In genomic region chr17:75271233-75271954, GRCh38 we compare ENCODE assay signal across 8 cellular contexts. TPM values are rescaled to one million over a fixed set of nuclear protein-coding genes. Genes with fewer than 3 reads are reported as not detected.
DNase-seq lines count a peak whose midpoint lies in the region; ATAC-seq and TF ChIP-seq lines count a peak whose summit lies in the region.

No MANE protein-coding gene starts in this region.

- peak; percentile 69 for ATAC-seq in HG02970 (IDR thresholded peaks at IDR 0.05; ENCODE audit: low FRiP score, unreplicated experiment)
- ATAC-seq in activated CD4-positive, alpha-beta T cell treated with anti-CD3 and anti-CD28 coated beads for 36 hours = peak; percentile 79
- peak; percentile 75 to 91 (median 84) for ATAC-seq in right lobe of liver

- peaks cover 0 to 15% (median 6%) of the 10 kb centered on the region in 4 donors for H3K4me1 ChIP-seq in right lobe of liver

- no peaks in the 10 kb centered on the region for H3K27me3 ChIP-seq in right lobe of liver

- CTCF ChIA-PET in activated CD4-positive, alpha-beta T cell treated with anti-CD3 and anti-CD28 coated beads for 36 hours (lab: Charles Lee) = interaction anchor here (0.5 to 6.4 kb wide), 28 partner anchors 10 to 391 kb away, joined by 3 to 78 read pairs (median 4); partner anchors contain the start of genes CDR2L, GGA3, MRPS7 and SLC25A19

- peaks cover 0 to 4% (median 2%) of the 10 kb centered on the region in 4 donors for H3K36me3 ChIP-seq in right lobe of liver

- TF ChIP-seq CTCF in coronary artery (IDR thresholded peaks at IDR 0.05) (peak; percentile 75), right lobe of liver (IDR thresholded peaks at IDR 0.05) (peak; percentile 56 to 97 (median 86))

- POLR2A ChIA-PET in activated CD4-positive, alpha-beta T cell treated with anti-CD3 and anti-CD28 coated beads for 36 hours (lab: Charles Lee) = interaction anchor here (0.6 to 3.6 kb wide), 9 partner anchors 10 to 134 kb away, joined by 3 to 57 read pairs (median 8); partner anchors contain the start of genes GGA3, GRB2, JPT1 and MRPS7

- peak; percentile 6 for TF ChIP-seq POLR2A in right lobe of liver (IDR thresholded peaks at IDR 0.05)

- intact Hi-C loops in activated CD4-positive, alpha-beta T cell treated with anti-CD3 and anti-CD28 coated beads for 36 hours (cut with DNase I, micrococcal nuclease) = loop anchor here (1.0 to 5.0 kb wide), 12 partner anchors 10 to 398 kb away; partner anchors contain the start of genes GRB2 (in 2 of the 2), SLC25A19 (in 2 of the 2), GGA3 (in 1 of the 2) and MRPS7 (in 1 of the 2)
- intact Hi-C loops in right lobe of liver (cut with DNase I) = loop anchor here in 1 of 2 donors (10.0 kb wide), 1 partner anchor 143 kb away; no protein-coding TSS in a partner anchor

- H3K27ac Mint-ChIP-seq in activated CD4-positive, alpha-beta T cell treated with anti-CD3 and anti-CD28 coated beads for 36 hours = peak overlapping the region; percentile 81

- H3K27me3 Mint-ChIP-seq in activated CD4-positive, alpha-beta T cell treated with anti-CD3 and anti-CD28 coated beads for 36 hours = no peaks in the 10 kb centered on the region

- peaks cover 21% of the 10 kb centered on the region for H3K4me1 Mint-ChIP-seq in activated CD4-positive, alpha-beta T cell treated with anti-CD3 and anti-CD28 coated beads for 36 hours

- DNase-seq in SIG-M5 treated with dmso at 0.1 percent for 504 hours (lab: John Stamatoyannopoulos, UW; ENCODE audit: unreplicated experiment) (peak; percentile 73), SIG-M5 (lab: John Stamatoyannopoulos, UW) (no peak), NCI-H2196 (lab: John Stamatoyannopoulos, UW; ENCODE audit: unreplicated experiment) (peak; percentile 90), coronary artery (ENCODE audit: low spot score) (peak; percentile 82), right lobe of liver (peak; percentile 83 to 86 (median 86))
- peak; percentile 93 for DNase-seq in activated CD4-positive, alpha-beta T cell treated with anti-CD3 and anti-CD28 coated beads for 36 hours
- DNase-seq in stimulated activated CD4-positive, alpha-beta T cell treated with anti-CD3 and anti-CD28 coated beads, Interleukin-4, amount 100 ng/mL, for 48 hours (ENCODE audit: low read depth in 2 of 2) = peak; percentile 83 to 84

- WGBS in right lobe of liver (ENCODE audit: insufficient coverage, low coverage, low lambda C conversion rate, missing lambda C conversion rate) = 0% methylated on average over 35 of the region's 74 CpGs

- peak overlapping the region; percentile 92 to 97 for H3K27ac ChIP-seq in coronary artery
- peak overlapping the region; percentile 12 to 88 (median 43) for H3K27ac ChIP-seq in right lobe of liver

- peak overlapping the region; percentile 82 for H3K4me3 ChIP-seq in coronary artery
- peak overlapping the region; percentile 62 to 93 (median 86) for H3K4me3 ChIP-seq in right lobe of liver

- no peaks in the 10 kb centered on the region for H3K9me3 Mint-ChIP-seq in activated CD4-positive, alpha-beta T cell treated with anti-CD3 and anti-CD28 coated beads for 36 hours (ENCODE audit: low read depth)

- H3K9me3 ChIP-seq in right lobe of liver = no peaks in the 10 kb centered on the region

- H3K36me3 Mint-ChIP-seq in activated CD4-positive, alpha-beta T cell treated with anti-CD3 and anti-CD28 coated beads for 36 hours (ENCODE audit: low read depth) = peaks cover 36% of the 10 kb centered on the region

- peak overlapping the region; percentile 80 for H3K4me3 Mint-ChIP-seq in activated CD4-positive, alpha-beta T cell treated with anti-CD3 and anti-CD28 coated beads for 36 hours

RNA-seq across cellular contexts. Expression of gene MIF4GD, which starts 0.4 kb away (rescaled TPM):
- 10 to 100 TPM; 39.0 to 39.1 TPM for total RNA-seq in activated CD4-positive, alpha-beta T cell treated with anti-CD3 and anti-CD28 coated beads for 36 hours
- 10 to 100 TPM in 2 of 6 experiments, 1 to 10 TPM in 4; 7.3 to 21.9 (median 8.2) TPM for total RNA-seq in right lobe of liver

RNA-seq across cellular contexts. Expression of gene MRPS7, which starts 9.7 kb away (rescaled TPM):
- total RNA-seq in activated CD4-positive, alpha-beta T cell treated with anti-CD3 and anti-CD28 coated beads for 36 hours = 10 to 100 TPM; 51.4 to 63.8 TPM
- total RNA-seq in right lobe of liver = 10 to 100 TPM; 29.6 to 37.2 (median 33.7) TPM

RNA-seq across cellular contexts. Expression of gene GGA3, which starts 10.0 kb away (rescaled TPM):
- 10 to 100 TPM; 72.9 to 76.7 TPM for total RNA-seq in activated CD4-positive, alpha-beta T cell treated with anti-CD3 and anti-CD28 coated beads for 36 hours
- 10 to 100 TPM; 12.4 to 18.9 (median 15.8) TPM for total RNA-seq in right lobe of liver

RNA-seq across cellular contexts. Expression of gene SLC25A19, which starts 17.8 kb away (rescaled TPM):
- 10 to 100 TPM; 67.8 to 79.7 TPM for total RNA-seq in activated CD4-positive, alpha-beta T cell treated with anti-CD3 and anti-CD28 coated beads for 36 hours
- 10 to 100 TPM in 2 of 6 experiments, 1 to 10 TPM in 4; 3.8 to 13.4 (median 7.3) TPM for total RNA-seq in right lobe of liver
